ENCODE assay signal across 19 cellular contexts in the genomic region with DNA sequence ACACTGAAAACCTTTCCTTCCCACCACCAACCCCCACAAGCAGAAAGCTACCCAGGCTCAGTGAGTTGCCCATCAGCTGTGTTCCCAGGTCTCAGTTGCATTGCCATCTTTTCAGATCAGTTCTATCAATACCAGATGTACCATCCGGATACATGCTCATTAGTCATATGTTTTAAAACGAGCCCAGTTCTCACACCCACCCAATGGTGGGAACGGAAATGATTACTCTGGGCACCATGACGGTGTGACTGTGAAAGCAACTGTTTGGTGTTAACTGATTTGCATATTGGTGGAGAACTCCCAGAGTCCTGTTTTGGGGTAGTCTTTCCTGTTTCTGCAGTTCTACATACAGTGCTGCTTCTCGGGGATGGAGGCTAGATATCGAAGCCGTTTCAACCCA.
DNase-seq lines count a peak whose midpoint lies in the region; ATAC-seq and TF ChIP-seq lines count a peak whose summit lies in the region.
"Had no signal": no experiment of that assay in that cellular context is flagged by ENCODE, and none has a peak within 500 bp of the region (broad histone marks: within the 10 kb centered on the region; RNA-seq: fewer than 3 reads in every experiment).

No MANE protein-coding gene starts in this region.

- no peak for TF ChIP-seq CTCF in ascending aorta (IDR thresholded peaks at IDR 0.05)

- intact Hi-C loops in ascending aorta (cut with DNase I) = no loop called here

- no peak overlapping the region for H3K4me3 ChIP-seq in ascending aorta
- H3K4me3 ChIP-seq: coronary artery, HAP-1, SJSA1, stomach, vagina had no signal

- DNase-seq in immature natural killer cell (peak; percentile 18 to 25 (median 21)), NCI-H2029 treated with DMSO at 0.1 percent for 48 hours (lab: John Stamatoyannopoulos, UW) (no peak), ascending aorta (ENCODE audit: low spot score in 2 of 2) (no peak), COLO668 (lab: John Stamatoyannopoulos, UW; ENCODE audit: unreplicated experiment) (no peak), GM03348 (ENCODE audit: low spot score) (no peak)
- DNase-seq: activated CD4-positive, alpha-beta T cell treated with anti-CD3 and anti-CD28 coated beads, Interleukin-2, amount 50 U/mL, for 48 hours; erythroblast; kidney; NCI-H1105 treated with DMSO at 0.1 percent for 48 hours; NCI-H2227 treated with DMSO at 0.1 percent for 48 hours; stomach had no signal

- no peak for TF ChIP-seq POLR2A in GM18505 (IDR thresholded peaks at IDR 0.05; ENCODE audit: borderline replicate concordance, extremely low read depth, insufficient read depth, insufficient read length)

- H3K27me3 ChIP-seq in ascending aorta = no peaks in the 10 kb centered on the region
- H3K27me3 ChIP-seq: SJSA1, stomach, vagina had no signal

- peak overlapping the region; percentile 4 to 77 (median 38) for H3K27ac Mint-ChIP-seq in immature natural killer cell
- H3K27ac Mint-ChIP-seq: activated T-helper 17 cell treated with anti-CD3 and anti-CD28 coated beads, Interleukin-2, amount 50 U/mL, for 72 hours had no signal

- peak overlapping the region in 4 of 5 donors; percentile 1 to 50 (median 12) for H3K4me3 Mint-ChIP-seq in immature natural killer cell
- H3K4me3 Mint-ChIP-seq: activated T-helper 17 cell treated with anti-CD3 and anti-CD28 coated beads, Interleukin-2, amount 50 U/mL, for 72 hours had no signal

- no peaks in the 10 kb centered on the region for H3K36me3 ChIP-seq in ascending aorta
- H3K36me3 ChIP-seq: HAP-1, SJSA1, stomach, vagina had no signal

- ATAC-seq in GM18505 (IDR thresholded peaks at IDR 0.05; ENCODE audit: unreplicated experiment) (peak; percentile 76), GM21360 (IDR thresholded peaks at IDR 0.05; ENCODE audit: unreplicated experiment) (peak; percentile 83), HG03095 (IDR thresholded peaks at IDR 0.05; ENCODE audit: unreplicated experiment) (peak; percentile 48)
- ATAC-seq: activated T-helper 17 cell treated with anti-CD3 and anti-CD28 coated beads, Interleukin-2, amount 50 U/mL, for 72 hours had no signal

- peaks cover 0 to 2% (median 0%) of the 10 kb centered on the region in 3 donors for H3K27me3 Mint-ChIP-seq in immature natural killer cell (ENCODE audit: low read depth in 3 of 3)
- H3K27me3 Mint-ChIP-seq: activated T-helper 17 cell treated with anti-CD3 and anti-CD28 coated beads, Interleukin-2, amount 50 U/mL, for 72 hours had no signal

- no peaks in the 10 kb centered on the region for H3K9me3 ChIP-seq in ascending aorta
- H3K9me3 ChIP-seq: HAP-1, SJSA1, vagina had no signal

- H3K4me1 Mint-ChIP-seq in immature natural killer cell = no peaks in the 10 kb centered on the region
- H3K4me1 Mint-ChIP-seq: activated T-helper 17 cell treated with anti-CD3 and anti-CD28 coated beads, Interleukin-2, amount 50 U/mL, for 72 hours had no signal

- H3K4me1 ChIP-seq in ascending aorta = no peaks in the 10 kb centered on the region
- H3K4me1 ChIP-seq: HAP-1, SJSA1, stomach, vagina had no signal

- H3K27ac ChIP-seq in ascending aorta = no peak overlapping the region
- H3K27ac ChIP-seq: coronary artery, SJSA1, stomach, vagina had no signal

- H3K9me3 Mint-ChIP-seq in immature natural killer cell = peaks cover 0 to 2% (median 0%) of the 10 kb centered on the region in 6 donors
- H3K9me3 Mint-ChIP-seq: activated T-helper 17 cell treated with anti-CD3 and anti-CD28 coated beads, Interleukin-2, amount 50 U/mL, for 72 hours had no signal

- no peaks in the 10 kb centered on the region for H3K36me3 Mint-ChIP-seq in immature natural killer cell

Comparison
In these comparisons a context has a peak if more than half of its experiments do, and no peak if none do; other contexts are left out.
1. DNase-seq: peak in immature natural killer cell (3 of 3); none in NCI-H2029 treated with DMSO at 0.1 percent for 48 hours (single experiment), ascending aorta (0 of 2), COLO668 (single experiment) and GM03348 (single experiment).
2. Peak in every context shown above with its lines, with median percentiles within 50 percentile points of each other: ATAC-seq.